In genomic region chr10:95675403-95676116, GRCh38 we compare ENCODE assay signal across 17 cellular contexts. TPM values are rescaled to one million over a fixed set of nuclear protein-coding genes. Genes with fewer than 3 reads are reported as not detected.
DNase-seq lines count a peak whose midpoint lies in the region; ATAC-seq, FAIRE-seq and TF ChIP-seq lines count a peak whose summit lies in the region.
"Had no signal": no experiment of that assay in that cellular context is flagged by ENCODE, and none has a peak within 500 bp of the region (broad histone marks: within the 10 kb centered on the region; RNA-seq: fewer than 3 reads in every experiment).

No MANE protein-coding gene starts in this region.

- H3K27me3 ChIP-seq in HUES48 (ENCODE audit: control insufficient read depth, insufficient read depth, low read length) (no peaks in the 10 kb centered on the region), body of pancreas (no peaks in the 10 kb centered on the region), HepG2 (ENCODE audit: control insufficient read depth in 1 of 2, insufficient read depth in 2 of 2, low read length in 2 of 2) (no peaks in the 10 kb centered on the region; a peak in 1 of 5 replicates)
- H3K27me3 ChIP-seq: SJSA1 had no signal

- in situ Hi-C loops in HepG2 (cut with HindIII; ENCODE audit: extremely low pct_ligation_motif_present, low pct_unique_long_range_greater_than_20kb): no loop called here

- H3K4me2 ChIP-seq in A549: no peak overlapping the region
- no peak overlapping the region for H3K4me2 ChIP-seq in HepG2 (ENCODE audit: low read depth, low read length)

- FAIRE-seq in A549 (lab: Jason Lieb, UNC) (peak; percentile 7), HepG2 (lab: Jason Lieb, UNC) (no peak)
- FAIRE-seq: A204.1, GM18507 had no signal

- no peak overlapping the region for H2AFZ ChIP-seq in HepG2 (ENCODE audit: low read length)

- no peak for ATAC-seq in A549
- peak; percentile 91 for ATAC-seq in body of pancreas
- no peak for ATAC-seq in HepG2
- no peak for ATAC-seq in omental fat pad (ENCODE audit: low FRiP score)
- no peak for ATAC-seq in HG03521 (IDR thresholded peaks at IDR 0.05; ENCODE audit: unreplicated experiment)

- no peak overlapping the region for H3K27ac ChIP-seq in A549
- peak overlapping the region; percentile 50 for H3K27ac ChIP-seq in HUES48 (ENCODE audit: low read depth, low read length)
- H3K27ac ChIP-seq in body of pancreas: peak overlapping the region in 2 of 4 donors; percentile 8 to 31
- H3K27ac ChIP-seq in HepG2 (ENCODE audit: extremely low read length, insufficient read depth, low read length): peak overlapping the region; percentile 27
- H3K27ac ChIP-seq: RWPE1, SJSA1 had no signal

- CTCF ChIA-PET in A549 (lab: Yijun Ruan, JAX): interaction anchor here (2.2 kb wide), 1 partner anchor 19 kb away, joined by 5 read pairs; the partner anchor contains the start of gene TCTN3
- CTCF ChIA-PET in HepG2 (lab: Yijun Ruan, JAX; ENCODE audit: low intra/inter-chr PET ratio, low total read pairs): no interaction called here

- intact Hi-C loops in body of pancreas (cut with DNase I) (no loop called here), HepG2 (cut with micrococcal nuclease; ENCODE audit: unreplicated experiment) (no loop called here)

- no peaks in the 10 kb centered on the region for H3K79me2 ChIP-seq in HepG2 (ENCODE audit: insufficient read depth, low read length)

- POLR2A ChIA-PET in A549 (lab: Yijun Ruan, JAX) (no interaction called here), HepG2 (lab: Yijun Ruan, JAX) (no interaction called here)

- DNase-seq in A549 (ENCODE audit: low read depth in 1 of 2, low spot score in 1 of 2) (no peak), body of pancreas (no peak), HepG2 (ENCODE audit: low spot score) (no peak), omental fat pad (ENCODE audit: low spot score) (no peak), NCI-H187 (lab: John Stamatoyannopoulos, UW) (no peak)
- DNase-seq in activated naive CD4-positive, alpha-beta T cell treated with anti-CD3 and anti-CD28 coated beads, Interleukin-2, amount 50 U/mL, for 16 hours: no peak
- DNase-seq: COR-L47, H7, NCI-H1105, NCI-H1930, NCI-H510A had no signal

- TF ChIP-seq CTCF in A549 (IDR thresholded peaks at IDR 0.05) (no peak), body of pancreas (IDR thresholded peaks at IDR 0.05) (no peak), HepG2 (CRISPR knock-in tag; IDR thresholded peaks at IDR 0.05) (no peak), omental fat pad (IDR thresholded peaks at IDR 0.05) (no peak)

- WGBS in A549 (ENCODE audit: missing lambda C conversion rate): 70% methylated on average over 1 of the region's 1 CpG
- 19 to 33% methylated on average over 1 of the region's 1 CpG for WGBS in body of pancreas, 2 donors
- WGBS in HepG2 (ENCODE audit: low lambda C conversion rate): 87% methylated on average over 1 of the region's 1 CpG

- H3K9me3 ChIP-seq in A549: no peaks in the 10 kb centered on the region
- H3K9me3 ChIP-seq in HUES48 (ENCODE audit: control insufficient read depth, insufficient read depth, low read length): no peaks in the 10 kb centered on the region
- H3K9me3 ChIP-seq in body of pancreas: no peaks in the 10 kb centered on the region
- H3K9me3 ChIP-seq in HepG2 (ENCODE audit: low read length): no peaks in the 10 kb centered on the region
- H3K9me3 ChIP-seq: SJSA1 had no signal

- H3K4me3 ChIP-seq in A549 (no peak overlapping the region), HUES48 (ENCODE audit: low read depth, low read length) (no peak overlapping the region), body of pancreas (no peak overlapping the region), HepG2 (replicated peaks in 1 of 3; ENCODE audit: insufficient read depth in 1 of 3, low read depth in 2 of 3, low read length in 3 of 3) (no peak overlapping the region)
- H3K4me3 ChIP-seq: SJSA1 had no signal

- TF ChIP-seq POLR2A in A549 (IDR thresholded peaks at IDR 0.05; ENCODE audit: low read length): no peak
- TF ChIP-seq POLR2A in body of pancreas (IDR thresholded peaks at IDR 0.05): no peak
- TF ChIP-seq POLR2A in HepG2 (IDR thresholded peaks at IDR 0.05; ENCODE audit: insufficient read depth in 1 of 2, low read depth in 2 of 2, low read length in 2 of 2): no peak

- H3K36me3 ChIP-seq in HUES48 (ENCODE audit: control insufficient read depth, insufficient read depth, low read length): peaks cover 55% of the 10 kb centered on the region
- H3K36me3 ChIP-seq in body of pancreas (replicated peaks in 1 of 2; ENCODE audit: insufficient read depth in 1 of 2, low read depth in 2 of 2): peaks cover 0 to 6% of the 10 kb centered on the region in 2 donors
- peaks cover 5 to 16% of the 10 kb centered on the region in 2 experiments for H3K36me3 ChIP-seq in HepG2 (replicated peaks in 1 of 2; ENCODE audit: control insufficient read depth in 1 of 2, insufficient read depth in 2 of 2, low read length in 2 of 2)

- H3K9ac ChIP-seq in HUES48 (ENCODE audit: low read depth, low read length) (no peak overlapping the region), HepG2 (ENCODE audit: insufficient read depth, low read depth, low read length) (no peak overlapping the region)

- no peaks in the 10 kb centered on the region for H4K20me1 ChIP-seq in HepG2 (ENCODE audit: insufficient read depth, low read length)

- TF ChIP-seq EP300 in A549 (IDR thresholded peaks at IDR 0.05) (no peak), HepG2 (IDR thresholded peaks at IDR 0.05; ENCODE audit: low read depth in 2 of 2, low read length in 2 of 2) (no peak), HepG2 (CRISPR knock-in tag; IDR thresholded peaks at IDR 0.05; ENCODE audit: borderline replicate concordance) (no peak)

- TF ChIP-seq RAD21 in A549 (conservative IDR thresholded peaks at IDR 0.05 in 1 of 2, IDR thresholded peaks at IDR 0.05 in 1 of 2) (no peak), HepG2 (CRISPR knock-in tag; IDR thresholded peaks at IDR 0.05) (no peak)

- H3K4me1 ChIP-seq in A549 (no peaks in the 10 kb centered on the region), HUES48 (ENCODE audit: control insufficient read depth, insufficient read depth, low read length) (no peaks in the 10 kb centered on the region), body of pancreas (peaks cover 10% of the 10 kb centered on the region), HepG2 (ENCODE audit: insufficient read depth, low read length) (peaks cover 5% of the 10 kb centered on the region; the same call in 1 of the 2 replicates)
- H3K4me1 ChIP-seq: SJSA1 had no signal

- no TSS peak for BruUV-seq in HepG2 (replicated peaks; lab: Mats Ljungman, UMichigan)

RNA-seq across cellular contexts. Expression of gene TCTN3, which starts 18.2 kb away (rescaled TPM):
- polyA plus RNA-seq in A549 (2011; rRNA removed) (55.5 and 63.0 TPM in 2 replicates), A549 (2017; fragmentation: RNase III; extraction: RNeasy Plus Mini Kit Qiagen cat#74134 plus additional on column Dnase treatment) (36.5 to 38.1 TPM (median 37.3 TPM) in 3 replicates), HepG2 (2011; rRNA removed) (39.3 and 53.3 TPM in 2 replicates)
- polyA plus RNA-seq in A549 (2012; cell fraction: cytosol; rRNA removed): 22.0 and 29.6 TPM in 2 replicates
- 44.3 and 52.6 TPM in 2 replicates for polyA plus RNA-seq in A549 (2012; cell fraction: nucleus; rRNA removed)
- 47.5 and 49.1 TPM in 2 replicates for polyA minus RNA-seq in A549 (2011; rRNA and poly(A)+ RNA removed)
- total RNA-seq in body of pancreas (10 to 100 TPM; 12.9 to 17.6 TPM), HepG2 (2016; rRNA removed; fragmentation: Illumina TruSeq; extraction: Trizol) (42.2 and 60.0 TPM in 2 replicates), omental fat pad (10 to 100 TPM; 24.1 to 27.1 (median 24.7) TPM)
- 7.7 and 8.3 TPM in 2 replicates for total RNA-seq in HepG2 (2016; cell fraction: cytosol; rRNA removed; fragmentation: Illumina TruSeq; extraction: Trizol; ENCODE audit: low read depth)
- total RNA-seq in HepG2 (2016; cell fraction: insoluble cytoplasmic fraction; rRNA removed; fragmentation: Illumina TruSeq; extraction: Trizol): 40.2 and 59.3 TPM in 2 replicates
- 22.9 and 26.8 TPM in 2 replicates for total RNA-seq in HepG2 (2016; cell fraction: membrane; rRNA removed; fragmentation: Illumina TruSeq; extraction: Trizol)
- 56.0 and 68.7 TPM in 2 replicates for total RNA-seq in HepG2 (2016; cell fraction: nucleus; rRNA removed; fragmentation: Illumina TruSeq; extraction: Trizol)
- polyA plus RNA-seq in HepG2 (2011; cell fraction: cytosol; rRNA removed): 37.4 and 40.2 TPM in 2 replicates
- 23.9 and 27.6 TPM in 2 replicates for polyA plus RNA-seq in HepG2 (2011; cell fraction: nucleus; rRNA removed)
- polyA plus RNA-seq in HepG2 (2012): 27.8 and 33.4 TPM in 2 replicates
- polyA plus RNA-seq in HepG2 (2016; cell fraction: cytosol; fragmentation: Illumina TruSeq; extraction: Trizol; ENCODE audit: low read depth): 7.2 and 7.5 TPM in 2 replicates
- polyA plus RNA-seq in HepG2 (2016; cell fraction: insoluble cytoplasmic fraction; fragmentation: Illumina TruSeq; extraction: Trizol; ENCODE audit: low read depth): 36.4 and 37.1 TPM in 2 replicates
- polyA plus RNA-seq in HepG2 (2016; cell fraction: membrane; fragmentation: Illumina TruSeq; extraction: Trizol; ENCODE audit: low read depth): 15.5 and 17.6 TPM in 2 replicates
- 65.4 and 68.8 TPM in 2 replicates for polyA plus RNA-seq in HepG2 (2016; cell fraction: nucleus; fragmentation: Illumina TruSeq; extraction: Trizol; ENCODE audit: insufficient read depth, low read depth)
- polyA minus RNA-seq in HepG2 (2011; rRNA and poly(A)+ RNA removed; ENCODE audit: low replicate concordance): 68.6 and 112 TPM in 2 replicates
- 36.2 and 43.2 TPM in 2 replicates for polyA minus RNA-seq in HepG2 (2011; cell fraction: cytosol; rRNA and poly(A)+ RNA removed)
- polyA minus RNA-seq in HepG2 (2011; cell fraction: nucleus; rRNA and poly(A)+ RNA removed): 32.1 and 37.8 TPM in 2 replicates

RNA-seq across cellular contexts. Expression of gene ALDH18A1, which starts 19.0 kb away (rescaled TPM):
- polyA plus RNA-seq in A549 (2011; rRNA removed): 69.9 and 80.1 TPM in 2 replicates
- polyA plus RNA-seq in A549 (2012; cell fraction: cytosol; rRNA removed): 25.1 and 30.2 TPM in 2 replicates
- polyA plus RNA-seq in A549 (2012; cell fraction: nucleus; rRNA removed): 79.7 and 83.3 TPM in 2 replicates
- 41.8 to 44.3 TPM (median 43.1 TPM) in 3 replicates for polyA plus RNA-seq in A549 (2017; fragmentation: RNase III; extraction: RNeasy Plus Mini Kit Qiagen cat#74134 plus additional on column Dnase treatment)
- 124 and 130 TPM in 2 replicates for polyA minus RNA-seq in A549 (2011; rRNA and poly(A)+ RNA removed)
- 10 to 100 TPM; 38.9 to 46.4 TPM for total RNA-seq in body of pancreas
- 98.4 and 263 TPM in 2 replicates for total RNA-seq in HepG2 (2016; rRNA removed; fragmentation: Illumina TruSeq; extraction: Trizol)
- 20.5 and 24.5 TPM in 2 replicates for total RNA-seq in HepG2 (2016; cell fraction: cytosol; rRNA removed; fragmentation: Illumina TruSeq; extraction: Trizol; ENCODE audit: low read depth)
- 83.4 and 264 TPM in 2 replicates for total RNA-seq in HepG2 (2016; cell fraction: insoluble cytoplasmic fraction; rRNA removed; fragmentation: Illumina TruSeq; extraction: Trizol)
- 60.1 and 67.9 TPM in 2 replicates for total RNA-seq in HepG2 (2016; cell fraction: membrane; rRNA removed; fragmentation: Illumina TruSeq; extraction: Trizol)
- 196 and 225 TPM in 2 replicates for total RNA-seq in HepG2 (2016; cell fraction: nucleus; rRNA removed; fragmentation: Illumina TruSeq; extraction: Trizol)
- 123 and 180 TPM in 2 replicates for polyA plus RNA-seq in HepG2 (2011; rRNA removed)
- polyA plus RNA-seq in HepG2 (2011; cell fraction: cytosol; rRNA removed): 120 and 133 TPM in 2 replicates
- 113 and 161 TPM in 2 replicates for polyA plus RNA-seq in HepG2 (2011; cell fraction: nucleus; rRNA removed)
- polyA plus RNA-seq in HepG2 (2012): 117 and 149 TPM in 2 replicates
- 15.9 and 16.2 TPM in 2 replicates for polyA plus RNA-seq in HepG2 (2016; cell fraction: cytosol; fragmentation: Illumina TruSeq; extraction: Trizol; ENCODE audit: low read depth)
- polyA plus RNA-seq in HepG2 (2016; cell fraction: insoluble cytoplasmic fraction; fragmentation: Illumina TruSeq; extraction: Trizol; ENCODE audit: low read depth): 74.3 and 86.8 TPM in 2 replicates
- polyA plus RNA-seq in HepG2 (2016; cell fraction: membrane; fragmentation: Illumina TruSeq; extraction: Trizol; ENCODE audit: low read depth): 36.1 and 41.4 TPM in 2 replicates
- 186 and 203 TPM in 2 replicates for polyA plus RNA-seq in HepG2 (2016; cell fraction: nucleus; fragmentation: Illumina TruSeq; extraction: Trizol; ENCODE audit: insufficient read depth, low read depth)
- 217 and 608 TPM in 2 replicates for polyA minus RNA-seq in HepG2 (2011; rRNA and poly(A)+ RNA removed; ENCODE audit: low replicate concordance)
- 136 and 168 TPM in 2 replicates for polyA minus RNA-seq in HepG2 (2011; cell fraction: cytosol; rRNA and poly(A)+ RNA removed)
- 114 and 141 TPM in 2 replicates for polyA minus RNA-seq in HepG2 (2011; cell fraction: nucleus; rRNA and poly(A)+ RNA removed)
- 10 to 100 TPM; 23.5 to 35.2 (median 28.8) TPM for total RNA-seq in omental fat pad

Comparison
In these comparisons a context has a peak if more than half of its experiments do, and no peak if none do; other contexts are left out.
1. H3K27ac ChIP-seq: peak in HUES48 (single experiment) and HepG2 (single experiment); none in A549 (0 of 2).